In the genomic region with DNA sequence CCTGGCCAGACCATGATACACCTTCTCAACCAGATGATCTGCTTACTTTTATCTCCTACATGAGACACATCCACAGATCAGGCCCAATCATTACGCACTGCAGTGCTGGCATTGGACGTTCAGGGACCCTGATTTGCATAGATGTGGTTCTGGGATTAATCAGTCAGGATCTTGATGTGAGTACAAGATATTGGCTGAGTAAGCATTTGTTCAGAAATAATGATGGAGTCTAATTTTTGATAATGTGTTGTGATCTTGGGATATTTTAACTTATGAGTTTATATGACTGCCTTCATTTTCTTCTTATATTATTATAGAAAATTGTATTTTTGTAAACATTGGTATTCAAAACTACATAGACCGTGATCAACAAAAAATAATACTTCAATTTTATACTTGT, we compare ENCODE assay signal across 26 cellular contexts. TPM values are rescaled to one million over a fixed set of nuclear protein-coding genes. Genes with fewer than 3 reads are reported as not detected.
DNase-seq lines count a peak whose midpoint lies in the region; ATAC-seq, FAIRE-seq and TF ChIP-seq lines count a peak whose summit lies in the region.
"Had no signal": no experiment of that assay in that cellular context is flagged by ENCODE, and none has a peak within 500 bp of the region (broad histone marks: within the 10 kb centered on the region; RNA-seq: fewer than 3 reads in every experiment).

No MANE protein-coding gene starts in this region.

- H3K4ac ChIP-seq in mesenchymal stem cell (ENCODE audit: low read depth in 1 of 2, low read length in 2 of 2): no peak overlapping the region

- H4K8ac ChIP-seq in mesenchymal stem cell (ENCODE audit: low read length): no peak overlapping the region

- no peak overlapping the region for H2BK12ac ChIP-seq in mesenchymal stem cell (ENCODE audit: low read length in 2 of 2)

- in situ Hi-C loops in K562 (cut with MboI): no loop called here

- WGBS in A549 (ENCODE audit: missing lambda C conversion rate): 97% methylated on average over 3 of the region's 3 CpGs
- WGBS in K562 (ENCODE audit: insufficient coverage, low coverage, missing lambda C conversion rate): 2% methylated on average over 3 of the region's 3 CpGs
- WGBS in mesenchymal stem cell: 98% methylated on average over 2 of the region's 3 CpGs

- H3K9me1 ChIP-seq in K562 (ENCODE audit: control insufficient read depth, insufficient read depth, low read length): no peaks in the 10 kb centered on the region

- intact Hi-C loops in K562 (cut with micrococcal nuclease): no loop called here

- FAIRE-seq in A549 (lab: Jason Lieb, UNC) (no peak), K562 (lab: Jason Lieb, UNC) (no peak)
- FAIRE-seq: D721Med, GM12892, H54 had no signal

- no peak overlapping the region for H3K9ac ChIP-seq in K562 (ENCODE audit: insufficient read depth in 1 of 2, low read depth in 2 of 2, low read length in 2 of 2)
- no peak overlapping the region for H3K9ac ChIP-seq in mesenchymal stem cell (ENCODE audit: low read length)
- H3K9ac ChIP-seq: BLaER1 treated with 17β-estradiol and CSF1 and Interleukin-3, amounts not matched to agents 10 nM and 100 nM had no signal

- H3K27me3 ChIP-seq in K562 (ENCODE audit: control insufficient read depth in 2 of 2, insufficient read depth in 2 of 2, low read length in 2 of 2) (peaks cover 0 to 5% of the 10 kb centered on the region in 2 experiments; a peak in 2 of 5 replicates), mesenchymal stem cell (ENCODE audit: control insufficient read depth in 1 of 2, insufficient read depth in 1 of 2, low read length in 2 of 2) (no peaks in the 10 kb centered on the region)
- H3K27me3 ChIP-seq: BE2C; BLaER1 treated with 17β-estradiol and CSF1 and Interleukin-3, amounts not matched to agents 10 nM and 100 nM had no signal

- no peak for TF ChIP-seq CTCF in A549 (IDR thresholded peaks at IDR 0.05)
- TF ChIP-seq CTCF in K562 (IDR thresholded peaks at IDR 0.05 in 2 of 3, conservative IDR thresholded peaks at IDR 0.05 in 1 of 3; ENCODE audit: insufficient read depth in 2 of 3, low read depth in 1 of 3, low read length in 3 of 3): no peak

- H3K4me1 ChIP-seq in A549 (no peaks in the 10 kb centered on the region), K562 (replicated peaks in 1 of 2; ENCODE audit: control insufficient read depth in 2 of 2, insufficient read depth in 2 of 2, low read length in 2 of 2) (no peaks in the 10 kb centered on the region), mesenchymal stem cell (ENCODE audit: control insufficient read depth, insufficient read depth, low read depth, low read length) (no peaks in the 10 kb centered on the region)
- H3K4me1 ChIP-seq: BE2C; BLaER1 treated with 17β-estradiol and CSF1 and Interleukin-3, amounts not matched to agents 10 nM and 100 nM; HAP-1 had no signal

- no peak overlapping the region for H3K27ac ChIP-seq in A549
- H3K27ac ChIP-seq in K562 (ENCODE audit: extremely low read depth, low read depth, low read length): no peak overlapping the region
- no peak overlapping the region for H3K27ac ChIP-seq in mesenchymal stem cell (ENCODE audit: low read length, poor library complexity, severe bottlenecking)
- H3K27ac ChIP-seq: 22Rv1; BLaER1 treated with 17β-estradiol and CSF1 and Interleukin-3, amounts not matched to agents 10 nM and 100 nM had no signal

- H2BK5ac ChIP-seq in mesenchymal stem cell (ENCODE audit: low read depth, low read length, poor library complexity, severe bottlenecking): no peak overlapping the region

- BruUV-seq in K562 (replicated peaks; lab: Mats Ljungman, UMichigan): no TSS peak

- H3K36me3 ChIP-seq in K562 (ENCODE audit: control insufficient read depth, insufficient read depth, low read length): no peaks in the 10 kb centered on the region
- peaks cover 28 to 86% of the 10 kb centered on the region in 2 experiments for H3K36me3 ChIP-seq in mesenchymal stem cell (ENCODE audit: control insufficient read depth in 1 of 2, insufficient read depth in 2 of 2, low read depth in 1 of 2, low read length in 2 of 2)
- H3K36me3 ChIP-seq: BLaER1 treated with 17β-estradiol and CSF1 and Interleukin-3, amounts not matched to agents 10 nM and 100 nM had no signal

- H2AFZ ChIP-seq in K562 (ENCODE audit: low read depth, low read length) (no peak overlapping the region), mesenchymal stem cell (ENCODE audit: low read depth, low read length) (no peak overlapping the region)

- H3K4me2 ChIP-seq in A549 (no peak overlapping the region), K562 (ENCODE audit: insufficient read depth, low read length) (no peak overlapping the region), mesenchymal stem cell (ENCODE audit: low read length, poor library complexity, severe bottlenecking) (no peak overlapping the region)
- H3K4me2 ChIP-seq: BLaER1 treated with 17β-estradiol and CSF1 and Interleukin-3, amounts not matched to agents 10 nM and 100 nM had no signal

- H3K18ac ChIP-seq in mesenchymal stem cell (ENCODE audit: low read depth in 1 of 2, low read length in 2 of 2): no peak overlapping the region

- TF ChIP-seq POLR2A in A549 (IDR thresholded peaks at IDR 0.05; ENCODE audit: low read length) (no peak), K562 (conservative IDR thresholded peaks at IDR 0.05) (no peak)

- H3K23ac ChIP-seq in mesenchymal stem cell (ENCODE audit: low read length in 2 of 2): no peak overlapping the region

- peaks cover 2% of the 10 kb centered on the region for H3K79me1 ChIP-seq in mesenchymal stem cell (replicated peaks; ENCODE audit: low read length, poor library complexity, severe bottlenecking)

- no peak for TF ChIP-seq RAD21 in A549 (conservative IDR thresholded peaks at IDR 0.05 in 1 of 2, IDR thresholded peaks at IDR 0.05 in 1 of 2)
- no peak for TF ChIP-seq RAD21 in K562 (CRISPR knock-in tag; conservative IDR thresholded peaks at IDR 0.05 in 1 of 2, IDR thresholded peaks at IDR 0.05 in 1 of 2)

- TF ChIP-seq EP300 in A549 (IDR thresholded peaks at IDR 0.05): no peak
- no peak for TF ChIP-seq EP300 in K562 (IDR thresholded peaks at IDR 0.05; ENCODE audit: low read length)

- H2BK120ac ChIP-seq in mesenchymal stem cell (ENCODE audit: low read depth, low read length): no peak overlapping the region

- H2AK5ac ChIP-seq in mesenchymal stem cell (ENCODE audit: low read length, severe bottlenecking): no peak overlapping the region

- H3K14ac ChIP-seq in mesenchymal stem cell (ENCODE audit: low read length in 2 of 2): no peak overlapping the region

- H4K91ac ChIP-seq in mesenchymal stem cell (ENCODE audit: low read length): no peak overlapping the region

- H2BK15ac ChIP-seq in mesenchymal stem cell (ENCODE audit: low read depth, poor library complexity, severe bottlenecking): no peak overlapping the region

- ATAC-seq in A549: no peak
- ATAC-seq in K562: no peak
- peak; percentile 20 for ATAC-seq in esophagus mucosa

- POLR2A ChIA-PET in A549 (lab: Yijun Ruan, JAX): no interaction called here
- POLR2A ChIA-PET in K562 (lab: Yijun Ruan, JAX): no interaction called here

- H3K4me3 ChIP-seq in A549 (no peak overlapping the region), K562 (no peak overlapping the region), mesenchymal stem cell (ENCODE audit: insufficient read depth in 1 of 2, low read depth in 1 of 2, low read length in 2 of 2) (no peak overlapping the region)
- H3K4me3 ChIP-seq: BLaER1 treated with 17β-estradiol and CSF1 and Interleukin-3, amounts not matched to agents 10 nM and 100 nM; HAP-1 had no signal

- DNase-seq in NCI-H82 (lab: John Stamatoyannopoulos, UW): peak; percentile 9
- no peak for DNase-seq in NCI-H82 treated with DMSO at 0.1 percent for 48 hours (lab: John Stamatoyannopoulos, UW; ENCODE audit: unreplicated experiment)
- DNase-seq in A549 (ENCODE audit: low read depth in 1 of 2, low spot score in 1 of 2): no peak
- DNase-seq in K562 (ENCODE audit: extremely low read depth in 1 of 4, low spot score in 3 of 4): no peak
- no peak for DNase-seq in mesenchymal stem cell
- no peak for DNase-seq in stimulated activated CD4-positive, alpha-beta T cell treated with anti-CD3 and anti-CD28 coated beads, Interleukin-4, amount 100 ng/mL, for 24 hours
- DNase-seq: ACHN; AML-193; BE2C; CD4-positive, alpha-beta T cell; CD8-positive, alpha-beta memory T cell; DMS 273 treated with DMSO at 0.1 percent for 48 hours; DMS79 treated with DMSO at 0.1 percent for 48 hours; GF-D8; GOT3; HFFc6 had no signal

- H3K9me3 ChIP-seq in A549 (no peaks in the 10 kb centered on the region), K562 (replicated peaks; ENCODE audit: control insufficient read depth, insufficient read depth, low read depth, low read length) (no peaks in the 10 kb centered on the region), mesenchymal stem cell (ENCODE audit: control insufficient read depth, low read length) (peaks cover under 1% of the 10 kb centered on the region)
- H3K9me3 ChIP-seq: BE2C; BLaER1 treated with 17β-estradiol and CSF1 and Interleukin-3, amounts not matched to agents 10 nM and 100 nM; HAP-1 had no signal

- CTCF ChIA-PET in A549 (lab: Yijun Ruan, JAX) (no interaction called here), K562 (lab: Yijun Ruan, JAX; ENCODE audit: low intra/inter-chr PET ratio) (no interaction called here)

- no peaks in the 10 kb centered on the region for H4K20me1 ChIP-seq in K562 (replicated peaks; ENCODE audit: control insufficient read depth, insufficient read depth, low read length)
- H4K20me1 ChIP-seq: BLaER1 treated with 17β-estradiol and CSF1 and Interleukin-3, amounts not matched to agents 10 nM and 100 nM had no signal

- H3K79me2 ChIP-seq in K562 (ENCODE audit: control insufficient read depth, insufficient read depth, low read length): no peaks in the 10 kb centered on the region

RNA-seq across cellular contexts. Expression of gene SLC10A6, which starts 39.4 kb away (rescaled TPM):
- polyA plus RNA-seq in A549 (2011; rRNA removed): not detected in 2 replicates
- not detected in 2 replicates for polyA plus RNA-seq in A549 (2012; cell fraction: cytosol; rRNA removed)
- polyA plus RNA-seq in A549 (2012; cell fraction: nucleus; rRNA removed): not detected in 2 replicates
- not detected in 3 replicates for polyA plus RNA-seq in A549 (2017; fragmentation: RNase III; extraction: RNeasy Plus Mini Kit Qiagen cat#74134 plus additional on column Dnase treatment)
- polyA minus RNA-seq in A549 (2011; rRNA and poly(A)+ RNA removed): not detected in 2 replicates
- not detected in 2 replicates for total RNA-seq in K562 (2011; cell fraction: chromatin; rRNA removed; ENCODE audit: low replicate concordance)
- total RNA-seq in K562 (2011; cell fraction: nucleolus; rRNA removed): not detected in 2 replicates
- total RNA-seq in K562 (2011; cell fraction: nucleoplasm; rRNA removed): not detected in 2 replicates
- not detected in 2 replicates for total RNA-seq in K562 (2014; rRNA removed)
- total RNA-seq in K562 (2014; rRNA removed; fragmentation: Illumina TruSeq; extraction: Trizol): not detected in 2 replicates
- not detected in 2 replicates for total RNA-seq in K562 (2015; rRNA removed; fragmentation: Illumina TruSeq; extraction: Trizol)
- not detected in 2 replicates for total RNA-seq in K562 (2021)
- not detected in 2 replicates for polyA plus RNA-seq in K562 (2011; rRNA removed)
- polyA plus RNA-seq in K562 (2011; cell fraction: cytosol; rRNA removed): not detected in 2 replicates
- polyA plus RNA-seq in K562 (2011; cell fraction: nucleus; rRNA removed): not detected in 2 replicates
- polyA plus RNA-seq in K562 (2012): not detected in 2 replicates
- polyA plus RNA-seq in K562 (2014; fragmentation: Illumina TruSeq; extraction: Trizol): not detected in 2 replicates
- polyA plus RNA-seq in K562 (2014; fragmentation: Nextera tagmentation; extraction: Ambion mirVana): not detected
- not detected in 2 replicates for polyA plus RNA-seq in K562 (2014; rRNA removed)
- not detected in 2 replicates for polyA minus RNA-seq in K562 (2011; rRNA and poly(A)+ RNA removed)
- polyA minus RNA-seq in K562 (2011; cell fraction: cytosol; rRNA and poly(A)+ RNA removed): not detected in 2 replicates
- not detected in 2 replicates for polyA minus RNA-seq in K562 (2011; cell fraction: nucleus; rRNA and poly(A)+ RNA removed)
- total RNA-seq in esophagus mucosa: 21.2 TPM
- not detected for polyA plus RNA-seq in mesenchymal stem cell (2013, experiment 1 of 2)
- polyA plus RNA-seq in mesenchymal stem cell (2013, experiment 2 of 2): 0.03 TPM
- total RNA-seq: CD4-positive, alpha-beta T cell; CD8-positive, alpha-beta memory T cell; Daoy; G401 had no signal
- polyA plus RNA-seq: CD14-positive monocyte; CD8-positive, alpha-beta memory T cell had no signal

Comparison
In these comparisons a context has a peak if more than half of its experiments do, and no peak if none do; other contexts are left out.
1. RNA of gene SLC10A6, which starts 39.4 kb away (total RNA-seq): 21.2 TPM in esophagus mucosa (single experiment); not detected in K562; every median in the first group is over 10 times any median in the second.